1 cellular context compared by ENCODE assay signal in genomic region chr19:41328157-41328817, GRCh38.
TF ChIP-seq lines count a peak whose summit lies in the region.

No MANE protein-coding gene starts in this region.

TF ChIP-seq in K562, 482 proteins besides CTCF, POLR2A, EP300 and RAD21:
- peak in 1 of 2 experiments; percentile 22; a peak in 1 of 4 replicates for TF ChIP-seq MLLT1 (IDR thresholded peaks at IDR 0.05)
- TF ChIP-seq KLF10 (CRISPR knock-in tag; IDR thresholded peaks at IDR 0.05) = no peak
- TF ChIP-seq SUPT5H (IDR thresholded peaks at IDR 0.05) = peak; percentile 49; the same call in 1 of the 2 replicates
- TF ChIP-seq MAX (CRISPR knock-in tag; IDR thresholded peaks at IDR 0.05) = 0 out of 2 replicates have a peak, but pooled peaks have one; percentile 32
- no peak for TF ChIP-seq NCOA4 (IDR thresholded peaks at IDR 0.05; ENCODE audit: partially characterized antibody)
- no peak for TF ChIP-seq SIX5 (IDR thresholded peaks at IDR 0.05; ENCODE audit: borderline replicate concordance in 1 of 2, insufficient read depth in 1 of 2, low read depth in 1 of 2, low read length in 2 of 2)
- peak; percentile 49; the same call in 1 of the 2 replicates for TF ChIP-seq ZNF584 (CRISPR knock-in tag; IDR thresholded peaks at IDR 0.05; ENCODE audit: low read depth)
- TF ChIP-seq NR2C2 (CRISPR knock-in tag; IDR thresholded peaks at IDR 0.05) = no peak
- no peak for TF ChIP-seq NR2C2 (tag; IDR thresholded peaks at IDR 0.05)
- peak; percentile 55 for TF ChIP-seq NFE2 (IDR thresholded peaks at IDR 0.05; ENCODE audit: low read depth)
- TF ChIP-seq RFX7 (CRISPR knock-in tag; IDR thresholded peaks at IDR 0.05) = no peak
- no peak for TF ChIP-seq RAD51 (IDR thresholded peaks at IDR 0.05; ENCODE audit: borderline replicate concordance, low read depth)
- TF ChIP-seq ZNF316 (IDR thresholded peaks at IDR 0.05) = 0 out of 2 replicates have a peak, but pooled peaks have one; percentile 8
- 0 out of 2 replicates have a peak, but pooled peaks have one; percentile 36 for TF ChIP-seq ERF (CRISPR knock-in tag; IDR thresholded peaks at IDR 0.05)
- TF ChIP-seq TFE3 (CRISPR knock-in tag; IDR thresholded peaks at IDR 0.05) = no peak
- TF ChIP-seq NFIX (CRISPR knock-in tag; IDR thresholded peaks at IDR 0.05; ENCODE audit: low read depth) = no peak
- TF ChIP-seq CBX3 (IDR thresholded peaks at IDR 0.05; ENCODE audit: borderline replicate concordance in 1 of 2, low read length in 2 of 2) = no peak
- peak; percentile 7; the same call in 1 of the 2 replicates for TF ChIP-seq MAFF (IDR thresholded peaks at IDR 0.05; ENCODE audit: low read length)
- TF ChIP-seq C11orf30 (IDR thresholded peaks at IDR 0.05; ENCODE audit: low read depth) = peak; percentile 64
- peak; percentile 28; the same call in 1 of the 2 replicates for TF ChIP-seq POLR2AphosphoS5 (IDR thresholded peaks at IDR 0.05; ENCODE audit: control insufficient read depth, insufficient read depth, low read depth, low read length)
- no peak for TF ChIP-seq TAF1 (IDR thresholded peaks at IDR 0.05; ENCODE audit: control insufficient read depth, extremely low read depth, insufficient read depth, low read length, severe bottlenecking)
- TF ChIP-seq TOE1 (IDR thresholded peaks at IDR 0.05; ENCODE audit: borderline replicate concordance) = no peak
- TF ChIP-seq TOE1 (CRISPR knock-in tag; IDR thresholded peaks at IDR 0.05; ENCODE audit: borderline replicate concordance, low read depth) = no peak
- TF ChIP-seq MGA (IDR thresholded peaks at IDR 0.05) = no peak
